1 cellular context compared by ENCODE assay signal in the genomic region with DNA sequence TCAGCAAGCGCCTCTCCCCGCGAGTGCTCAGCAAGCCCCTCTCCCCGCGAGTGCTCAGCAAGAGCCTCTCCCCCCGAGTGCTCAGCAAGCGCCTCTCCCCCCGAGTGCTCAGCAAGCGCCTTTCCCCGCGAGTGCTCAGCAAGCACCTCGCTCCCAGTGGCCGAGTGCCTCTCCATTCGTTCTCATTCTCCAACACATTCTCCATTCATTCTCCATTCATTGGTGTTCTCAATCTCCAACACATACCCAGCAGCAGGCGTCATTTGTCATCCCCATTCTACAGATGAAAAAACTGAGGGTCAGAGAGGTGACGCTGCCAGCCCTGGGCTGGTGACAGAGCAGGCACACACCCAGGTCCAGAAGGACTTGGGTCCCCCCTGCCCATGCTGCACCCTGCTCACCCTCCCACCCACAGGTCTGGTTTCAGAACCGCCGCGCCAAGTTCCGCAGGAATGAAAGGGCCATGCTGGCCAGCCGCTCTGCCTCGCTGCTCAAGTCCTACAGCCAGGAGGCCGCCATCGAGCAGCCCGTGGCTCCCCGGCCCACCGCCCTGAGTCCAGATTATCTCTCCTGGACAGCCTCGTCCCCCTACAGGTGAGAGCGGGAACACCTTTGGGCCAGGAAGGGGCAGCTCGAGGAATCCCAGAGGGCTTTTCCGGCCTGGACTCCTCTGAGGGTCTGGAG.
TF ChIP-seq lines count a peak whose summit lies in the region.

No MANE protein-coding gene starts in this region.

TF ChIP-seq in IMR-90, 13 proteins besides CTCF, POLR2A, EP300 and RAD21:
- TF ChIP-seq RFX5 (IDR thresholded peaks at IDR 0.05; ENCODE audit: low read depth, low read length) (no peak), MAFK (IDR thresholded peaks at IDR 0.05; ENCODE audit: low read depth, low read length) (no peak), CEBPB (IDR thresholded peaks at IDR 0.05; ENCODE audit: low read depth, low read length) (no peak), NFE2L2 (IDR thresholded peaks at IDR 0.05; ENCODE audit: low read depth, low read length) (no peak), SMC3 (IDR thresholded peaks at IDR 0.05; ENCODE audit: low read depth, low read length) (no peak), MAZ (IDR thresholded peaks at IDR 0.05; ENCODE audit: borderline replicate concordance, low read depth, low read length) (no peak)
- TF ChIP-seq, protein P1, sequence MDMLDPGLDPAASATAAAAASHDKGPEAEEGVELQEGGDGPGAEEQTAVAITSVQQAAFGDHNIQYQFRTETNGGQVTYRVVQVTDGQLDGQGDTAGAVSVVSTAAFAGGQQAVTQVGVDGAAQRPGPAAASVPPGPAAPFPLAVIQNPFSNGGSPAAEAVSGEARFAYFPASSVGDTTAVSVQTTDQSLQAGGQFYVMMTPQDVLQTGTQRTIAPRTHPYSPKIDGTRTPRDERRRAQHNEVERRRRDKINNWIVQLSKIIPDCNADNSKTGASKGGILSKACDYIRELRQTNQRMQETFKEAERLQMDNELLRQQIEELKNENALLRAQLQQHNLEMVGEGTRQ (IDR thresholded peaks at IDR 0.05; ENCODE audit: low read depth, low read length), result no peak
